1 cellular context compared by ENCODE assay signal in the genomic region with DNA sequence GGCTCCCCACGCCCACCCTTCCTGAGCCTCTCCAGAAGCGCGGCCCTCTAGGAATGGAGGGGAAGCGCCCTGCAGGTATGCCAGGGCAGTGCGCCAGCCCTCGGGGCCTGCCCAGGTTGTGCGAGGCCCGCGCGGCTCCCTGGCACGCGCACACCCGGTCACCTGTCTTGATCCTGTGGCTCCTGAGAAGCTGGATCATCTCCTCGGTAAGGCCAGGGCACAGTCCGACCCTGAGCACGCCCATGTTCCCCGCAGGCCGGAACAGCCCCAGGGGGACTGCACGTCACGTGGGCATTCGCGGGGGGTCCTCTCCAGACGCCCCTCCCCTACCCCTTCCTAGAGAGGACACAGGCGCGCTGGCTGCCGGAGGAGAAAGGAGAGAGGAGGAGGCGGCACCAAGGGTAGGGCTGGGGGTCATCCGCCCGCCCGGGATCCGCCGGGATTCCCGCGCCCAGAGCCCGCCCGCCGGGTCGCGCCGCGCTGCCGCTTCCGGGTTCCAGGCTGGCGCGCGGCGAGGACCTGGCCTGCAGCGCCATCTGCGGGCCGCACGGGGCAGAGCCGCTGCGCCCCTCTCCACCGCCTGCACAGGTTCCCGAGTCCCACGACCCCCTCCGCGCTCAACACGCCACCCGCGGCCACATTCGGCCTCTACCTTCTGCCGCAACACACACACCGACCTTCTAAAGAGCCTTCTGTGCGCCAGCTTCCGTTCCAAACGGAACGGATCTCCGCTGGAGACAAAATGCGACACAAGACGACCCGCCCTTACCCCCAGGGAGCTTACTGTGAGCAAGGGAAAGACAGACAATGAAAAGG.
TF ChIP-seq lines count a peak whose summit lies in the region.

A gene (minus strand): TSS at position 491 of the 816 bp plus-strand sequence. CDS start 247 bp downstream, at position 244.

TF ChIP-seq in endothelial cell of umbilical vein, 7 proteins besides CTCF, POLR2A, EP300 and RAD21:
- TF ChIP-seq, protein P1, sequence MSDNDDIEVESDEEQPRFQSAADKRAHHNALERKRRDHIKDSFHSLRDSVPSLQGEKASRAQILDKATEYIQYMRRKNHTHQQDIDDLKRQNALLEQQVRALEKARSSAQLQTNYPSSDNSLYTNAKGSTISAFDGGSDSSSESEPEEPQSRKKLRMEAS (IDR thresholded peaks at IDR 0.05; ENCODE audit: insufficient read depth, insufficient read length): peak; percentile 39
- no peak for TF ChIP-seq GATA2 (IDR thresholded peaks at IDR 0.05; ENCODE audit: insufficient read depth, insufficient read length, low read depth, low read length)
- no peak for TF ChIP-seq JUN (IDR thresholded peaks at IDR 0.05; ENCODE audit: borderline replicate concordance, insufficient read depth, insufficient read length, low read depth)
- TF ChIP-seq MYC (IDR thresholded peaks at IDR 0.05; ENCODE audit: low read depth, low read length): no peak
- TF ChIP-seq FOS (IDR thresholded peaks at IDR 0.05; ENCODE audit: borderline replicate concordance, insufficient read depth, low read length): no peak
- TF ChIP-seq POLR2AphosphoS5 (IDR thresholded peaks at IDR 0.05; ENCODE audit: insufficient read depth, low read depth, low read length): peak; percentile 84
- no peak for TF ChIP-seq EZH2 (IDR thresholded peaks at IDR 0.05; ENCODE audit: borderline replicate concordance, low read depth, low read length, severe bottlenecking)
